In the genomic region with DNA sequence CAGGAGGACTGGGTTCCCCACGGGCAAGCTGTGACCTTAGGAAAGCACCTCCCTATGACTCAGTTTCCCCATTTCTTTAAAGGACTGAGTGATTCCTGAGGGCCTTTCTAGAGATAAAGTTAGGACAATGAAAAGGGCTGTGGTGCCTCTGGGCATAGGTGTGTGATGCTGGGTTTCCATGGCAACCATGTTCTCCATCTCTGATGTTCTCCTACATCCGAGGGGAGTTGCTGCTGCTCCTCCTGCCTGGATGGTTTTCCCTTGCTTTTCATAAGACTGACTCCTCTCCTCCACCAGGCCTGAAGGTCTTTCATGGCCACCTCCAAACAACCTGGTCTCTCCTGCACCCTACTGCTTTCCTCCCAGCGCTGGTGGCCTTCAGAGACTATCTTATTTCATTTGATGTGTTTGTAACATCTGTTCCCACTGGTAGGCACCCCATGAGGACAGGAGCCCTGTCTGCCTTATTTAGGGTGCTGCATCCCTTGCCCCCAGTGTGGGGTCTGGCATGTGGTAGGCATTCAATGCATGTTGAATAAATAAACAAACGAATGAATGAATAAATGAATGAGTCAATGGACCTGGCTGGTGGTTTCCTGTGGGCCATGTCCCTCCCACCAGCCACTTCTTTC, we compare ENCODE assay signal across 24 cellular contexts.
DNase-seq lines count a peak whose midpoint lies in the region; ATAC-seq, FAIRE-seq and TF ChIP-seq lines count a peak whose summit lies in the region.
"Had no signal": no experiment of that assay in that cellular context is flagged by ENCODE, and none has a peak within 500 bp of the region (broad histone marks: within the 10 kb centered on the region; RNA-seq: fewer than 3 reads in every experiment).

No MANE protein-coding gene starts in this region.

- no peak overlapping the region for H2AK5ac ChIP-seq in trophoblast cell (ENCODE audit: low read length)

- H4K8ac ChIP-seq in trophoblast cell (ENCODE audit: low read depth, low read length), result no peak overlapping the region

- no peak overlapping the region for H3K4ac ChIP-seq in trophoblast cell (ENCODE audit: low read depth, low read length)

- H2BK120ac ChIP-seq in trophoblast cell (ENCODE audit: insufficient read depth, low read length, poor library complexity), result no peak overlapping the region

- H3K9me3 ChIP-seq in trophoblast cell (ENCODE audit: insufficient read depth, low read depth, low read length), result no peaks in the 10 kb centered on the region
- H3K9me3 ChIP-seq: A549; BLaER1 treated with 17β-estradiol and CSF1 and Interleukin-3, amounts not matched to agents 10 nM and 100 nM; SJSA1 had no signal

- peaks cover 16% of the 10 kb centered on the region for H3K79me1 ChIP-seq in trophoblast cell (ENCODE audit: low read length)

- H3K36me3 ChIP-seq in trophoblast cell (ENCODE audit: control insufficient read depth in 1 of 2, insufficient read depth in 2 of 2, low read length in 2 of 2), result no peaks in the 10 kb centered on the region
- H3K36me3 ChIP-seq: BLaER1 treated with 17β-estradiol and CSF1 and Interleukin-3, amounts not matched to agents 10 nM and 100 nM; SJSA1 had no signal

- no peak overlapping the region for H3K4me3 ChIP-seq in trophoblast cell (ENCODE audit: low read depth, low read length)
- H3K4me3 ChIP-seq: A549; BLaER1 treated with 17β-estradiol and CSF1 and Interleukin-3, amounts not matched to agents 10 nM and 100 nM; PC-9; SJSA1 had no signal

- peak overlapping the region; percentile 72 for H3K27ac ChIP-seq in angular gyrus (ENCODE audit: low read depth, low read length)
- H3K27ac ChIP-seq in trophoblast cell (ENCODE audit: low read depth, low read length), result no peak overlapping the region
- H3K27ac ChIP-seq: BLaER1 treated with 17β-estradiol and CSF1 and Interleukin-3, amounts not matched to agents 10 nM and 100 nM; HL-60; PC-9; SJSA1 had no signal

- no peak overlapping the region for H3K14ac ChIP-seq in trophoblast cell (ENCODE audit: low read length)

- ATAC-seq in HG02623 (IDR thresholded peaks at IDR 0.05; ENCODE audit: unreplicated experiment), result no peak
- ATAC-seq: A549, HCT116 had no signal

- no peak overlapping the region for H2AFZ ChIP-seq in trophoblast cell (ENCODE audit: insufficient read depth, low read length, poor library complexity)
- H2AFZ ChIP-seq: PC-9 had no signal

- H3K9ac ChIP-seq in trophoblast cell (ENCODE audit: low read length), result no peak overlapping the region
- H3K9ac ChIP-seq: BLaER1 treated with 17β-estradiol and CSF1 and Interleukin-3, amounts not matched to agents 10 nM and 100 nM had no signal

- H3K27me3 ChIP-seq in trophoblast cell (ENCODE audit: insufficient read depth, low read length), result no peaks in the 10 kb centered on the region
- H3K27me3 ChIP-seq: BLaER1 treated with 17β-estradiol and CSF1 and Interleukin-3, amounts not matched to agents 10 nM and 100 nM; SJSA1 had no signal

- WGBS in trophoblast cell (ENCODE audit: extremely low coverage, insufficient coverage, insufficient read length), result no CpG with 5 or more reads among the region's 4 CpGs

- DNase-seq in NCI-H748 (lab: John Stamatoyannopoulos, UW; ENCODE audit: unreplicated experiment), result peak; percentile 53
- DNase-seq in NCI-H748 treated with DMSO at 0.1 percent for 48 hours (lab: John Stamatoyannopoulos, UW), result no peak
- no peak for DNase-seq in trophoblast cell
- no peak for DNase-seq in NCI-H1092 treated with DMSO at 0.1 percent for 48 hours (lab: John Stamatoyannopoulos, UW)
- DNase-seq in D721Med (ENCODE audit: insufficient read length, low spot score), result no peak
- DNase-seq: AML-193; CD4-positive, alpha-beta memory T cell; COR-L47; MV-4-11; NCI-H1105 treated with DMSO at 0.1 percent for 48 hours; NCI-H146; NCI-H1930; NCI-H345; NCI-H510A treated with DMSO at 0.1 percent for 48 hours; NCI-H82; PC-9; Right ventricle myocardium superior had no signal

- peaks cover 2% of the 10 kb centered on the region for H3K79me2 ChIP-seq in trophoblast cell (ENCODE audit: control insufficient read depth, insufficient read depth, low read length, poor library complexity)

- no peak overlapping the region for H3K18ac ChIP-seq in trophoblast cell (ENCODE audit: low read length)

- TF ChIP-seq CTCF in D721Med (IDR thresholded peaks at IDR 0.05; ENCODE audit: insufficient read depth, missing control alignments), result no peak

- peak overlapping the region; percentile 21 for H4K91ac ChIP-seq in trophoblast cell (ENCODE audit: low read depth, low read length)

- H3K23ac ChIP-seq in trophoblast cell (ENCODE audit: low read length), result no peak overlapping the region

- no peak for FAIRE-seq in D721Med (lab: Jason Lieb, UNC)
- FAIRE-seq: A549 had no signal

- H2BK12ac ChIP-seq in trophoblast cell (ENCODE audit: low read length), result peak overlapping the region; percentile 37

- no peak overlapping the region for H2BK5ac ChIP-seq in trophoblast cell (ENCODE audit: low read depth, low read length, poor library complexity)

- no peak overlapping the region for H3K4me2 ChIP-seq in trophoblast cell (ENCODE audit: low read length)
- H3K4me2 ChIP-seq: A549; BLaER1 treated with 17β-estradiol and CSF1 and Interleukin-3, amounts not matched to agents 10 nM and 100 nM; PC-9 had no signal

- peaks cover 7% of the 10 kb centered on the region in 2 experiments for H3K4me1 ChIP-seq in trophoblast cell (ENCODE audit: control insufficient read depth in 1 of 2, insufficient read depth in 2 of 2, low read length in 2 of 2)
- H3K4me1 ChIP-seq: BLaER1 treated with 17β-estradiol and CSF1 and Interleukin-3, amounts not matched to agents 10 nM and 100 nM had no signal

- H4K12ac ChIP-seq in trophoblast cell (ENCODE audit: low read depth, low read length), result no peak overlapping the region
